In genomic region chr1:112689196-112689841, GRCh38 we compare ENCODE assay signal across 2 cellular contexts.
TF ChIP-seq lines count a peak whose summit lies in the region.

No MANE protein-coding gene starts in this region.

TF ChIP-seq in SK-N-SH, 30 proteins besides CTCF, POLR2A, EP300 and RAD21 (continued from another document):
- TF ChIP-seq RFX5 (IDR thresholded peaks at IDR 0.05; ENCODE audit: low read length) = no peak
- no peak for TF ChIP-seq CHD2 (IDR thresholded peaks at IDR 0.05; ENCODE audit: low read length, partially characterized antibody)
- TF ChIP-seq ELF1 (IDR thresholded peaks at IDR 0.05) = no peak
- no peak for TF ChIP-seq TEAD4 (IDR thresholded peaks at IDR 0.05; ENCODE audit: borderline replicate concordance, insufficient read depth)
- TF ChIP-seq FOSL2 (IDR thresholded peaks at IDR 0.05; ENCODE audit: borderline replicate concordance, low read depth) = no peak
- no peak for TF ChIP-seq SMC3 (IDR thresholded peaks at IDR 0.05; ENCODE audit: low read depth, low read length)
- no peak for TF ChIP-seq MEF2A (IDR thresholded peaks at IDR 0.05; ENCODE audit: borderline replicate concordance, low read depth)
- TF ChIP-seq YY1 (IDR thresholded peaks at IDR 0.05; ENCODE audit: low read depth) = no peak
- no peak for TF ChIP-seq FOXM1 (IDR thresholded peaks at IDR 0.05; ENCODE audit: low read depth)

TF ChIP-seq in SK-N-SH treated with all-trans-retinoic acid at 6 μM for 48 hours, 23 proteins besides CTCF, POLR2A, EP300 and RAD21 (continued from another document):
- TF ChIP-seq ESRRG (CRISPR knock-in tag; IDR thresholded peaks at IDR 0.05) = no peak
- TF ChIP-seq TSHZ2 (CRISPR knock-in tag; IDR thresholded peaks at IDR 0.05) = no peak
- TF ChIP-seq PPARA (CRISPR knock-in tag; IDR thresholded peaks at IDR 0.05; ENCODE audit: borderline replicate concordance) = no peak
- TF ChIP-seq ZNF70 (CRISPR knock-in tag; IDR thresholded peaks at IDR 0.05) = no peak
- TF ChIP-seq, protein P1, sequence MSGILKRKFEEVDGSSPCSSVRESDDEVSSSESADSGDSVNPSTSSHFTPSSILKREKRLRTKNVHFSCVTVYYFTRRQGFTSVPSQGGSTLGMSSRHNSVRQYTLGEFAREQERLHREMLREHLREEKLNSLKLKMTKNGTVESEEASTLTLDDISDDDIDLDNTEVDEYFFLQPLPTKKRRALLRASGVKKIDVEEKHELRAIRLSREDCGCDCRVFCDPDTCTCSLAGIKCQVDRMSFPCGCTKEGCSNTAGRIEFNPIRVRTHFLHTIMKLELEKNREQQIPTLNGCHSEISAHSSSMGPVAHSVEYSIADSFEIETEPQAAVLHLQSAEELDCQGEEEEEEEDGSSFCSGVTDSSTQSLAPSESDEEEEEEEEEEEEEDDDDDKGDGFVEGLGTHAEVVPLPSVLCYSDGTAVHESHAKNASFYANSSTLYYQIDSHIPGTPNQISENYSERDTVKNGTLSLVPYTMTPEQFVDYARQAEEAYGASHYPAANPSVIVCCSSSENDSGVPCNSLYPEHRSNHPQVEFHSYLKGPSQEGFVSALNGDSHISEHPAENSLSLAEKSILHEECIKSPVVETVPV (CRISPR knock-in tag; IDR thresholded peaks at IDR 0.05) = no peak
- TF ChIP-seq TCF4 (CRISPR knock-in tag; IDR thresholded peaks at IDR 0.05; ENCODE audit: borderline replicate concordance) = no peak
- TF ChIP-seq ARNTL (CRISPR knock-in tag; IDR thresholded peaks at IDR 0.05; ENCODE audit: borderline replicate concordance, low read depth) = no peak
- no peak for TF ChIP-seq OSR1 (CRISPR knock-in tag; IDR thresholded peaks at IDR 0.05)
